38 cellular contexts compared by ENCODE assay signal in the genomic region with DNA sequence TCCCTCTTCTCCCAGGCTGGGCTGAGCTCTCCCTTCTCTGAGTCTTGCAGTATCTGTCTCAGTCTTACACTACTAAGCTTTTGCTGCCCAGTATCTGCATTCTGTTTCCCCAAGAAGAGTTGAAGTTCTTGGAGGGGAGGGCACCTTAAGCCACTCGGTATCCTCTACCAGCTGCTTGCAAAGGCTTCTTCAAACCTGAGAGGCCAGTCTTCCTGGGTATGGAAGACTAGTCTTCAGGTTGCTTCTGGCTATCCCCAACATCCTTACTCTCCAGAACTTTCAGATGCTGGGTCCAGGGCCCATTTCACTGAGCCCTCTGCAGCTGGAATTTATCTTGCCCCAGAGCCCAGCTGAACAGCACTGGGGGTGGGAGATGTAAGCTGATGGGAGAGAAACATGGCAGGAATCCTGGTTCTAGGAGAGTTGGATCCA. TPM values are rescaled to one million over a fixed set of nuclear protein-coding genes. Genes with fewer than 3 reads are reported as not detected.
"Had no signal": no experiment of that assay in that cellular context is flagged by ENCODE, and none has a peak within 500 bp of the region (broad histone marks: within the 10 kb centered on the region; RNA-seq: fewer than 3 reads in every experiment).

No MANE protein-coding gene starts in this region.

- ATAC-seq: activated naive CD4-positive, alpha-beta T cell treated with anti-CD3 and anti-CD28 coated beads, Interleukin-2, amount 50 U/mL, for 72 hours; activated naive CD8-positive, alpha-beta T cell treated with anti-CD3 and anti-CD28 coated beads, Interleukin-2, amount 50 U/mL, for 24 hours; activated T-cell treated with anti-CD3 and anti-CD28 coated beads, Interleukin-2, amount 50 U/mL, for 4 hours; activated T-cell treated with anti-CD3 and anti-CD28 coated beads, Interleukin-2, amount 50 U/mL, for 72 hours; activated T-helper 17 cell treated with anti-CD3 and anti-CD28 coated beads, Interleukin-2, amount 50 U/mL, for 72 hours had no signal

- H3K27ac ChIP-seq: adrenal gland, ascending aorta, brain microvascular endothelial cell, breast epithelium, cardiac muscle cell had no signal

- DNase-seq: activated effector memory CD4-positive, alpha-beta T cell treated with anti-CD3 and anti-CD28 coated beads, Interleukin-2, amount 50 U/mL, for 16 hours; activated effector memory CD4-positive, alpha-beta T cell treated with Interleukin-2 at 50 U/mL for 16 hours; activated gamma-delta T cell; activated gamma-delta T cell treated with Interleukin-2 at 50 U/mL for 16 hours; activated naive CD4-positive, alpha-beta T cell; activated naive CD4-positive, alpha-beta T cell treated with anti-CD3 and anti-CD28 coated beads for 36 hours; activated naive CD4-positive, alpha-beta T cell treated with anti-CD3 and anti-CD28 coated beads, Interleukin-2, amount 10 ng/mL, durations not matched to agents 7 days and 5 days; activated naive CD4-positive, alpha-beta T cell treated with anti-CD3 and anti-CD28 coated beads, Interleukin-2, amount 50 U/mL, for 16 hours; activated naive CD4-positive, alpha-beta T cell treated with Interleukin-2 at 50 U/mL for 16 hours; activated naive CD8-positive, alpha-beta T cell treated with anti-CD3 and anti-CD28 coated beads for 36 hours; activated naive CD8-positive, alpha-beta T cell treated with anti-CD3 and anti-CD28 coated beads, Interleukin-2, amount 10 ng/mL, durations not matched to agents 7 days and 5 days; activated naive CD8-positive, alpha-beta T cell treated with anti-CD3 and anti-CD28 coated beads, Interleukin-2, amount 50 U/mL, for 24 hours; activated T-cell treated with anti-CD3 and anti-CD28 coated beads, Interleukin-2, amount 50 U/mL, for 1 hour; activated T-cell treated with anti-CD3 and anti-CD28 coated beads, Interleukin-2, amount 50 U/mL, for 24 hours; activated T-cell treated with anti-CD3 and anti-CD28 coated beads, Interleukin-2, amount 50 U/mL, for 4 hours; activated T-cell treated with anti-CD3 and anti-CD28 coated beads, Interleukin-2, amount 50 U/mL, for 48 hours; activated T-cell treated with anti-CD3 and anti-CD28 coated beads, Interleukin-2, amount 50 U/mL, for 72 hours; adrenal gland; amniotic stem cell; amygdala; anterior cingulate cortex; aorta; brain microvascular endothelial cell; caudate nucleus; central memory CD4-positive, alpha-beta T cell; cerebellar nuclear complex had no signal

- H3K4me1 ChIP-seq: adrenal gland, ascending aorta, breast epithelium had no signal

- H3K36me3 ChIP-seq: adrenal gland, ascending aorta, brain microvascular endothelial cell, breast epithelium, cardiac muscle cell had no signal

- H3K27me3 ChIP-seq: adrenal gland, ascending aorta, brain microvascular endothelial cell, breast epithelium, cardiac muscle cell had no signal

- FAIRE-seq: astrocyte, bronchial epithelial cell had no signal

- H3K4me3 ChIP-seq: adrenal gland, ascending aorta, breast epithelium, cardiac muscle cell had no signal

- H3K9me3 ChIP-seq: adrenal gland, ascending aorta, breast epithelium had no signal

RNA-seq across cellular contexts. Expression of a gene that starts 20.1 kb away (rescaled TPM):
- total RNA-seq: activated naive CD4-positive, alpha-beta T cell treated with anti-CD3 and anti-CD28 coated beads for 36 hours; activated naive CD4-positive, alpha-beta T cell treated with anti-CD3 and anti-CD28 coated beads, Interleukin-2, amount 50 U/mL, for 72 hours; activated naive CD8-positive, alpha-beta T cell treated with anti-CD3 and anti-CD28 coated beads for 36 hours; activated naive CD8-positive, alpha-beta T cell treated with anti-CD3 and anti-CD28 coated beads, Interleukin-2, amount 10 ng/mL, durations not matched to agents 7 days and 5 days; activated T-cell treated with anti-CD3 and anti-CD28 coated beads, Interleukin-2, amount 50 U/mL, for 72 hours; activated T-helper 1 cell treated with anti-CD3 and anti-CD28 coated beads, Interleukin-12 subunit alpha, Interleukin-12 subunit beta, Interleukin-2, Interleukin-4 antibody, amounts not matched to agents 30 ng/mL and 10 ng/mL and 1 ng/mL, durations not matched to agents 14 hours and 24 hours and 36 hours; activated T-helper 17 cell treated with anti-CD3 and anti-CD28 coated beads, Interleukin-2, amount 50 U/mL, for 72 hours; activated T-helper 2 cell treated with anti-CD3 and anti-CD28 coated beads, Interferon-gamma antibody, Interleukin-2, Interleukin-4, amounts not matched to agents 10 μg/mL and 5 μg/mL and 100 μg/mL, durations not matched to agents 14 hours and 24 hours and 36 hours; astrocyte; bronchial epithelial cell; cardiac muscle cell; cardiac septum; cerebellum; chondrocyte had no signal
- polyA plus RNA-seq: cardiac muscle cell had no signal

RNA-seq across cellular contexts. Expression of a gene that starts 45.3 kb away (rescaled TPM):
- total RNA-seq: activated naive CD4-positive, alpha-beta T cell treated with anti-CD3 and anti-CD28 coated beads for 36 hours; activated naive CD4-positive, alpha-beta T cell treated with anti-CD3 and anti-CD28 coated beads, Interleukin-2, amount 50 U/mL, for 72 hours; activated naive CD8-positive, alpha-beta T cell treated with anti-CD3 and anti-CD28 coated beads for 36 hours; activated naive CD8-positive, alpha-beta T cell treated with anti-CD3 and anti-CD28 coated beads, Interleukin-2, amount 10 ng/mL, durations not matched to agents 7 days and 5 days; activated T-cell treated with anti-CD3 and anti-CD28 coated beads, Interleukin-2, amount 50 U/mL, for 4 hours; activated T-cell treated with anti-CD3 and anti-CD28 coated beads, Interleukin-2, amount 50 U/mL, for 72 hours; activated T-helper 1 cell treated with anti-CD3 and anti-CD28 coated beads, Interleukin-12 subunit alpha, Interleukin-12 subunit beta, Interleukin-2, Interleukin-4 antibody, amounts not matched to agents 30 ng/mL and 10 ng/mL and 1 ng/mL, durations not matched to agents 14 hours and 24 hours and 36 hours; activated T-helper 17 cell treated with anti-CD3 and anti-CD28 coated beads, Interleukin-2, amount 50 U/mL, for 72 hours; activated T-helper 2 cell treated with anti-CD3 and anti-CD28 coated beads, Interferon-gamma antibody, Interleukin-2, Interleukin-4, amounts not matched to agents 10 μg/mL and 5 μg/mL and 100 μg/mL, durations not matched to agents 14 hours and 24 hours and 36 hours; adrenal gland; aorta; ascending aorta; astrocyte; breast epithelium; bronchial epithelial cell; cardiac muscle cell; cardiac septum; cerebellum; chondrocyte had no signal
- polyA plus RNA-seq: adrenal gland, aorta, cardiac muscle cell had no signal
